Comparison of ENCODE assay signal across 11 cellular contexts in the genomic region with DNA sequence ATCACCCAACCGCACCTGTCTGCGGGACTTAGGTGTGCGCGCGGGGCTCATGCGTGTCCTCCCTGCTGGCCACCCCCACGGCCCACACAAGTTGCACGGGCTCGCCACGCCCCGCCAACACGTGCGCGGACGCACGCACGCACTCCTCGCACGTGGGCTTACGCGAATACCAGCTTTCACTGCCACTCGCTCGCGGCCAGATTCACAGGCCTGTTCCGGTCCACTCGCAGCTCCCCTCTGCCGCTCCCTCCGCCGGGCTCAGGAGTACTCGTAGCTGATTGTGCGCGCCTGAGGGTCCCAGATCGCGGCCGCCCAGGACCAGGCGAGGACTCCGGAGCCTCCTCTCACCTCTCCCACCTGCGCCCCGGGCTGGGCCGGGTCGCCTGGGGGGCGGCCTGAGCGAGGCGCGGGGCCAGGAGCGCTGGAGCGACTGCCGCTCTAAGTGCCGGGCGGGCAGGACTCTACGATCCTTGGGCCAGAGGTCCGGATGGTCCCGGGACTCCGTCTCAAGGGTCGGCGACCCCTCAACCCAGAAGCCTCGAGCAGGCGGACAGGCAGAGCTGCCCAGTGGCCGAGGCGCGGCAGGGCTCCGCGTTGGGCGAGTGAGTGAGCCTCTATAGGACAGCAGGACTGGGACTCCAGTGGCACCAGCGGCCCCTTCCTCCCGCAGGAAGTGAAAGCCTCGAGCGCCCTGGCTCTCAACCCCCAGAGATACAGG.
DNase-seq lines count a peak whose midpoint lies in the region; ATAC-seq lines count a peak whose summit lies in the region.
"Had no signal": no experiment of that assay in that cellular context is flagged by ENCODE, and none has a peak within 500 bp of the region (broad histone marks: within the 10 kb centered on the region; RNA-seq: fewer than 3 reads in every experiment).

No MANE protein-coding gene starts in this region.

- H3K4me3 Mint-ChIP-seq in stimulated activated memory B cell treated with anti-CD40 and anti-IgM and Interleukin-4, amounts not matched to agents 10 μg/mL and 1 μg/mL and 100 μg/mL, for 72 hours: peak overlapping the region; percentile 86

- no peaks in the 10 kb centered on the region for H3K4me1 ChIP-seq in duodenal mucosa (ENCODE audit: control insufficient read depth in 1 of 2, insufficient read depth in 2 of 2, low read length in 2 of 2)

- H3K27me3 Mint-ChIP-seq in stimulated activated memory B cell treated with anti-CD40 and anti-IgM and Interleukin-4, amounts not matched to agents 10 μg/mL and 1 μg/mL and 100 μg/mL, for 72 hours: peaks cover 66% of the 10 kb centered on the region

- peak overlapping the region; percentile 36 to 55 for H3K4me3 ChIP-seq in duodenal mucosa (ENCODE audit: low read depth in 1 of 2, low read length in 2 of 2)

- no peaks in the 10 kb centered on the region for H3K36me3 Mint-ChIP-seq in stimulated activated memory B cell treated with anti-CD40 and anti-IgM and Interleukin-4, amounts not matched to agents 10 μg/mL and 1 μg/mL and 100 μg/mL, for 72 hours

- ATAC-seq in HG03342 (IDR thresholded peaks at IDR 0.05; ENCODE audit: unreplicated experiment): peak; percentile 39
- ATAC-seq in stimulated activated memory B cell treated with anti-CD40 and anti-IgM and Interleukin-4, amounts not matched to agents 10 μg/mL and 1 μg/mL and 100 μg/mL, for 72 hours: peak; percentile 68
- ATAC-seq in GM21529 (IDR thresholded peaks at IDR 0.05; ENCODE audit: unreplicated experiment): no peak
- ATAC-seq: HCT116 had no signal

- no peaks in the 10 kb centered on the region for H3K9me3 ChIP-seq in duodenal mucosa (ENCODE audit: control insufficient read depth in 1 of 2, low read length in 2 of 2)
- H3K9me3 ChIP-seq: upper lobe of left lung had no signal

- H3K27me3 ChIP-seq in duodenal mucosa (ENCODE audit: control insufficient read depth in 1 of 2, insufficient read depth in 2 of 2, low read length in 2 of 2): peaks cover 22 to 23% of the 10 kb centered on the region in 2 donors

- no peaks in the 10 kb centered on the region for H3K36me3 ChIP-seq in duodenal mucosa (ENCODE audit: control insufficient read depth in 1 of 2, insufficient read depth in 2 of 2, low read length in 2 of 2)

- H3K9me3 Mint-ChIP-seq in stimulated activated memory B cell treated with anti-CD40 and anti-IgM and Interleukin-4, amounts not matched to agents 10 μg/mL and 1 μg/mL and 100 μg/mL, for 72 hours: no peaks in the 10 kb centered on the region

- peak overlapping the region; percentile 65 for H3K27ac Mint-ChIP-seq in stimulated activated memory B cell treated with anti-CD40 and anti-IgM and Interleukin-4, amounts not matched to agents 10 μg/mL and 1 μg/mL and 100 μg/mL, for 72 hours

- H3K27ac ChIP-seq in duodenal mucosa (ENCODE audit: low read depth, low read length): no peak overlapping the region

- no peak overlapping the region for H3K9ac ChIP-seq in duodenal mucosa (ENCODE audit: low read depth in 1 of 2, low read length in 2 of 2)

- peaks cover 14% of the 10 kb centered on the region for H3K4me1 Mint-ChIP-seq in stimulated activated memory B cell treated with anti-CD40 and anti-IgM and Interleukin-4, amounts not matched to agents 10 μg/mL and 1 μg/mL and 100 μg/mL, for 72 hours

- peak; percentile 11 to 31 for DNase-seq in NOMO-1 (lab: John Stamatoyannopoulos, UW; ENCODE audit: unreplicated experiment in 2 of 2)
- DNase-seq in NOMO-1 treated with dmso at 0.1 percent for 144 hours (lab: John Stamatoyannopoulos, UW; ENCODE audit: unreplicated experiment): no peak
- DNase-seq in activated CD8-positive, alpha-beta memory T cell treated with anti-CD3 and anti-CD28 coated beads, Interleukin-2, amount 50 U/mL, for 4 hours: no peak
- no peak for DNase-seq in COLO668 (lab: John Stamatoyannopoulos, UW; ENCODE audit: unreplicated experiment)
- DNase-seq: cortex of kidney had no signal

Comparison
In these comparisons a context has a peak if more than half of its experiments do, and no peak if none do; other contexts are left out.
1. DNase-seq: peak in NOMO-1 (2 of 2); none in NOMO-1 treated with dmso at 0.1 percent for 144 hours (single experiment), activated CD8-positive, alpha-beta memory T cell treated with anti-CD3 and anti-CD28 coated beads, Interleukin-2, amount 50 U/mL, for 4 hours (single experiment) and COLO668 (single experiment).